ENCODE assay signal across 25 cellular contexts in genomic region chr2:10753156-10753555, GRCh38. TPM values are rescaled to one million over a fixed set of nuclear protein-coding genes. Genes with fewer than 3 reads are reported as not detected.
DNase-seq lines count a peak whose midpoint lies in the region; TF ChIP-seq lines count a peak whose summit lies in the region.
"Had no signal": no experiment of that assay in that cellular context is flagged by ENCODE, and none has a peak within 500 bp of the region (broad histone marks: within the 10 kb centered on the region; RNA-seq: fewer than 3 reads in every experiment).

No MANE protein-coding gene starts in this region.

- no peak for TF ChIP-seq CTCF in 22Rv1 (IDR thresholded peaks at IDR 0.05)

- DNase-seq in SK-MEL-5 (ENCODE audit: low read depth, low spot score) (peak; percentile 72), foreskin melanocyte (peak; percentile 90), DMS114 treated with DMSO at 0.1 percent for 48 hours (lab: John Stamatoyannopoulos, UW; ENCODE audit: unreplicated experiment) (no peak), NCI-H2227 treated with DMSO at 0.1 percent for 48 hours (lab: John Stamatoyannopoulos, UW) (no peak), NCI-H1694 (lab: John Stamatoyannopoulos, UW) (no peak)
- DNase-seq: 8988T; ACHN; BE2C; C1 segment of cervical spinal cord; Caco-2; Calu3; CD4-positive, alpha-beta memory T cell; CD4-positive, CD25-positive, alpha-beta regulatory T cell; CD8-positive, alpha-beta memory T cell; DMS153; DMS53; DMS79; DND-41; EL; GDM1 had no signal

- in situ Hi-C loops in SK-MEL-5 (cut with HindIII; ENCODE audit: low pct_unique_long_range_greater_than_20kb, low sequenced_read_pairs), result no loop called here

- peak overlapping the region; percentile 92 for H3K27ac ChIP-seq in 22Rv1
- H3K27ac ChIP-seq: BLaER1 had no signal

RNA-seq across cellular contexts. Expression of gene ATP6V1C2, which starts 31.7 kb away (rescaled TPM):
- 1.1 and 1.2 TPM in 2 replicates for total RNA-seq in SK-MEL-5 (2014; rRNA removed; shearing (Covaris generic))
- 0.02 and 0.34 TPM in 2 replicates for polyA plus RNA-seq in SK-MEL-5 (2015; cell fraction: cytosol; rRNA removed)
- polyA plus RNA-seq in SK-MEL-5 (2015; cell fraction: nucleus; rRNA removed), result 2.4 and 4.1 TPM in 2 replicates
- total RNA-seq: A673; CD4-positive, alpha-beta memory T cell; CD4-positive, CD25-positive, alpha-beta regulatory T cell; G401 had no signal
- polyA plus RNA-seq: CD14-positive monocyte had no signal

RNA-seq across cellular contexts. Expression of gene PDIA6, which starts 59.4 kb away (rescaled TPM):
- 771 and 813 TPM in 2 replicates for total RNA-seq in SK-MEL-5 (2014; rRNA removed; shearing (Covaris generic))
- 624 and 644 TPM in 2 replicates for polyA plus RNA-seq in SK-MEL-5 (2015; cell fraction: cytosol; rRNA removed)
- 73.7 and 90.8 TPM in 2 replicates for polyA plus RNA-seq in SK-MEL-5 (2015; cell fraction: nucleus; rRNA removed)

Comparison
In these comparisons a context has a peak if more than half of its experiments do, and no peak if none do; other contexts are left out.
1. DNase-seq: peak in SK-MEL-5 (single experiment) and foreskin melanocyte (single experiment); none in DMS114 treated with DMSO at 0.1 percent for 48 hours (single experiment), NCI-H2227 treated with DMSO at 0.1 percent for 48 hours (single experiment) and NCI-H1694 (single experiment).